In the genomic region with DNA sequence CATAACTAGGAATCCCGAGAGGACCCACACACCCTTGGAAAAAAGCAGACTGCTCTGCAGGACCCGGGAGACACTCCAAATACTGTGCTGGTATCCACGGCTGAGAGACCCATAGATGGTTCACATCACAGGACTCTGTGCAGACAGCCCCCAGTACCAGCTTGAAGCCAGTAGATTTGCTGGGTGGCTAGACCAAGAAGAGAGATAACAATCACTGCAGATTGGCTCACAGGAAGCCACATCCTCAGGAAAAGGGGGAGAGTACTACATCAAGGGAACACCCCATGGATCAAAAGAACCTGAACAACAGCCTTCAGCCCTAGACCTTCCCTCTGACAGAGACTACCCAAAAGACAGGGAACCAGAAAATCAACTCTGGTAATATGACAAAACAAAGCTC, we compare ENCODE assay signal across 21 cellular contexts.
"Had no signal": no experiment of that assay in that cellular context is flagged by ENCODE, and none has a peak within 500 bp of the region (broad histone marks: within the 10 kb centered on the region; RNA-seq: fewer than 3 reads in every experiment).

No MANE protein-coding gene starts in this region.

- DNase-seq: colonic mucosa; cortex of kidney; effector CD8-positive, alpha-beta T cell; effector memory CD8-positive, alpha-beta T cell; endodermal cell; erythroblast; esophagus squamous epithelium; foreskin fibroblast; foreskin melanocyte; gastrocnemius medialis; glutamatergic neuron; head of caudate nucleus; heart right ventricle; hippocampal formation; left cardiac atrium; left lung; left ventricle myocardium superior; lower lobe of right lung; mesenchymal stem cell; mucosa of descending colon; naive B cell had no signal

- H3K4me3 ChIP-seq: colonic mucosa, esophagus squamous epithelium, gastrocnemius medialis, heart right ventricle, left lung, lower lobe of right lung, mucosa of descending colon had no signal
